ENCODE assay signal across 17 cellular contexts in genomic region chr2:133044556-133044955, GRCh38.
DNase-seq lines count a peak whose midpoint lies in the region; ATAC-seq and TF ChIP-seq lines count a peak whose summit lies in the region.
"Had no signal": no experiment of that assay in that cellular context is flagged by ENCODE, and none has a peak within 500 bp of the region (broad histone marks: within the 10 kb centered on the region; RNA-seq: fewer than 3 reads in every experiment).

No MANE protein-coding gene starts in this region.

- no peak for TF ChIP-seq CTCF in mammary epithelial cell (conservative IDR thresholded peaks at IDR 0.05 in 1 of 2, IDR thresholded peaks at IDR 0.05 in 1 of 2; ENCODE audit: extremely low read depth in 1 of 2, insufficient read depth in 1 of 2, low read depth in 1 of 2, low read length in 2 of 2)

- H3K9me3 ChIP-seq in mammary epithelial cell (replicated peaks; ENCODE audit: insufficient read depth, low read length): no peaks in the 10 kb centered on the region

- intact Hi-C loops in mammary epithelial cell (cut with micrococcal nuclease): no loop called here
- intact Hi-C loops in head of caudate nucleus (cut with DNase I): no loop called here

- no peak overlapping the region for H3K4me3 ChIP-seq in mammary epithelial cell (replicated peaks in 1 of 3; ENCODE audit: insufficient read depth in 1 of 3, low read depth in 2 of 3, low read length in 3 of 3)

- in situ Hi-C loops in mammary epithelial cell (cut with MboI; ENCODE audit: low sequenced_read_pairs in 2 of 2): no loop called here

- DNase-seq in DMS79 treated with DMSO at 0.1 percent for 48 hours (lab: John Stamatoyannopoulos, UW): peak; percentile 65
- DNase-seq in H4 (ENCODE audit: low spot score): peak; percentile 4
- peak; percentile 61 for DNase-seq in mammary epithelial cell
- DNase-seq in myocyte (ENCODE audit: low read depth): peak; percentile 44
- DNase-seq in head of caudate nucleus: no peak
- DNase-seq in NAMALWA (ENCODE audit: low spot score): no peak
- DNase-seq: Calu3; CD4-positive, alpha-beta T cell; DND-41; GF-D8; GOT3; MM.1S; NCI-H187 treated with DMSO at 0.1 percent for 48 hours; NCI-H524 had no signal

- H3K4me1 ChIP-seq in mammary epithelial cell (ENCODE audit: insufficient read depth, low read length): no peaks in the 10 kb centered on the region

- peak overlapping the region; percentile 13 for H3K4me2 ChIP-seq in mammary epithelial cell (ENCODE audit: insufficient read depth, low read depth, low read length)
- H3K4me2 ChIP-seq: KMS-11 had no signal

- ATAC-seq in GM19035 (IDR thresholded peaks at IDR 0.05; ENCODE audit: unreplicated experiment): no peak
- ATAC-seq: HepG2 had no signal

- no peak overlapping the region for H3K27ac ChIP-seq in mammary epithelial cell (ENCODE audit: insufficient read depth, low read depth, low read length)
- H3K27ac ChIP-seq: KMS-11 had no signal

- 19% methylated on average over 4 of the region's 4 CpGs for WGBS in mammary epithelial cell (ENCODE audit: low coverage, missing lambda C conversion rate)

- no TSS peak for BruUV-seq in mammary epithelial cell (replicated peaks; lab: Mats Ljungman, UMichigan)

- no peaks in the 10 kb centered on the region for H3K36me3 ChIP-seq in mammary epithelial cell (ENCODE audit: insufficient read depth, low read length)

- H4K20me1 ChIP-seq in mammary epithelial cell (ENCODE audit: insufficient read depth, low read length): no peaks in the 10 kb centered on the region

- H2AFZ ChIP-seq in mammary epithelial cell (ENCODE audit: low read depth, low read length): peak overlapping the region; percentile 74

- no peaks in the 10 kb centered on the region for H3K27me3 ChIP-seq in mammary epithelial cell (ENCODE audit: insufficient read depth, low read length)

- H3K79me2 ChIP-seq in mammary epithelial cell (ENCODE audit: insufficient read depth, low read length): no peaks in the 10 kb centered on the region

- dilution Hi-C loops in mammary epithelial cell (cut with HindIII; ENCODE audit: low sequenced_read_pairs): no loop called here

- CTCF ChIA-PET in mammary epithelial cell (lab: Charles Lee; ENCODE audit: low non-redundant PET): no interaction called here

- H3K9ac ChIP-seq in mammary epithelial cell (ENCODE audit: insufficient read depth, low read length): no peak overlapping the region
- H3K9ac ChIP-seq: KMS-11 had no signal

Comparison
In these comparisons a context has a peak if more than half of its experiments do, and no peak if none do; other contexts are left out.
1. DNase-seq: peak in DMS79 treated with DMSO at 0.1 percent for 48 hours (single experiment), H4 (single experiment), mammary epithelial cell (single experiment) and myocyte (single experiment); none in head of caudate nucleus (0 of 42) and NAMALWA (single experiment).